9 cellular contexts compared by ENCODE assay signal in the genomic region with DNA sequence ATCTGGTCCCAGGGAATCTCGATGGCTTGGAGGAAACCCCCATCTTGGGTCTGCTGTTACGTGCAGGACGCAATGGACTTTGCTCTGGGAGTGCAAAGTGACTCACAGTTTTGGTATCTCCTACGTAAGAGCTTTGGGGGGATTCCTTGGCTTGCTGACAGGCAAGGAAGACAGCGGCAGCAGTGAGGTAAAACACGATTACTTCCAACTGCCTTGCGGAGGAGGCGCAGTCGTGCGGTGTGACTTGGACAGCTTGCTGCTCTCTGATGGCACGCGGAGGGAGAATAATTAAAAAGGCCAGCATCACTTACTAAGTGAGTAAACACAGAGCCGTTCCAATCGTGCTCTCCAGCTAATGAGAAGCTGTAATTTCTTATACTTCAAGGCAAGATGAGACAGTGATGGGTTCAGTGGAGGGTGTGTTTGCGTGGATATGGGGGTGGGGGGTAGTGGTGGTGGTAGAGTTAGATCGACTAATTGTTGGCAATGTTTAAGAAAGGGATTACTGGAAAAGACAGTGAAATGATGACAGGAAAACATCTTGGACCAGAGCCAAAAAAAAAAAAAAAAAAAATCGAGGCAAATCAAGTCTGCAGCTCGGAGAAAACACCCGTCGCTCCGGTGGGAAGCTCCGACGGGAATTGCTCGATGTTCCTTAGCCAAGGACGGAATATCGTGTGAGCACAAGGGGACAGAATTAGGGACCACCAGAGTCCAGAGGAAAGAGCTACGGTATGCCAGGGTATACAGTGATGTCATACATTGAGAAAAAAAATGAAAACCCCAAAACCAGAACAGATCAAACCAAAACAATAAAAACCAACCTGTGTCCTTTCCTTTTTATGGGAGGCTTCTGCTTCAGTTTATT.
DNase-seq lines count a peak whose midpoint lies in the region; ATAC-seq and TF ChIP-seq lines count a peak whose summit lies in the region.
"Had no signal": no experiment of that assay in that cellular context is flagged by ENCODE, and none has a peak within 500 bp of the region (broad histone marks: within the 10 kb centered on the region; RNA-seq: fewer than 3 reads in every experiment).

No MANE protein-coding gene starts in this region.

- TF ChIP-seq POLR2A in gastroesophageal sphincter (IDR thresholded peaks at IDR 0.05) = no peak

- no peak for TF ChIP-seq CTCF in Panc1 (IDR thresholded peaks at IDR 0.05)
- TF ChIP-seq CTCF in gastroesophageal sphincter (IDR thresholded peaks at IDR 0.05) = no peak
- TF ChIP-seq CTCF in psoas muscle (IDR thresholded peaks at IDR 0.05) = no peak
- no peak for TF ChIP-seq CTCF in RWPE1 (conservative IDR thresholded peaks at IDR 0.05; ENCODE audit: low read depth)

- TF ChIP-seq EP300 in gastroesophageal sphincter (IDR thresholded peaks at IDR 0.05) = no peak

- CTCF ChIA-PET in Panc1 (lab: Charles Lee) = interaction anchor here (0.6 kb wide), 1 partner anchor 185 kb away, joined by 5 read pairs; no protein-coding TSS in a partner anchor
- CTCF ChIA-PET in RWPE1 (lab: Yijun Ruan, JAX) = interaction anchor here (0.7 kb wide), 1 partner anchor 229 kb away, joined by 3 read pairs; no protein-coding TSS in a partner anchor

- H3K9me3 ChIP-seq in Panc1 (ENCODE audit: control insufficient read depth, insufficient read depth, low read depth, low read length) = no peaks in the 10 kb centered on the region
- H3K9me3 ChIP-seq in gastroesophageal sphincter = no peaks in the 10 kb centered on the region
- no peaks in the 10 kb centered on the region for H3K9me3 ChIP-seq in psoas muscle

- H3K36me3 ChIP-seq in Panc1 (ENCODE audit: control insufficient read depth, insufficient read depth, low read length) (no peaks in the 10 kb centered on the region), gastroesophageal sphincter (no peaks in the 10 kb centered on the region), psoas muscle (ENCODE audit: insufficient read depth in 1 of 2, low read depth in 1 of 2) (no peaks in the 10 kb centered on the region)

- no peaks in the 10 kb centered on the region for H3K4me1 ChIP-seq in Panc1 (ENCODE audit: control insufficient read depth, insufficient read depth, low read length)
- peaks cover 0 to 11% (median 3%) of the 10 kb centered on the region in 3 donors for H3K4me1 ChIP-seq in gastroesophageal sphincter
- H3K4me1 ChIP-seq in psoas muscle = no peaks in the 10 kb centered on the region

- POLR2A ChIA-PET in Panc1 (lab: Charles Lee) (no interaction called here), RWPE1 (lab: Yijun Ruan, JAX; ENCODE audit: low non-redundant PET) (no interaction called here)

- H3K27ac ChIP-seq in Panc1 (ENCODE audit: low read length) (no peak overlapping the region), gastroesophageal sphincter (peak overlapping the region in 1 of 4 donors; percentile 7), psoas muscle (no peak overlapping the region), RWPE1 (no peak overlapping the region)

- 0 out of 2 replicates have a peak, but pooled peaks have one; percentile 53 for ATAC-seq in Panc1
- ATAC-seq in gastroesophageal sphincter = peak; percentile 72
- ATAC-seq in psoas muscle = peak in 3 of 4 donors; percentile 45 to 59 (median 58)
- no peak for ATAC-seq in GM21786 (IDR thresholded peaks at IDR 0.05; ENCODE audit: unreplicated experiment)

- peak overlapping the region; percentile 31 to 48 for H3K4me3 ChIP-seq in Panc1 (ENCODE audit: low read depth in 2 of 2, low read length in 2 of 2)
- H3K4me3 ChIP-seq in gastroesophageal sphincter = peak overlapping the region in 1 of 2 donors; percentile 33
- H3K4me3 ChIP-seq in psoas muscle = peak overlapping the region; percentile 34

- no TSS peak for BruUV-seq in Panc1 (replicated peaks; lab: Mats Ljungman, UMichigan)

- peaks cover 15% of the 10 kb centered on the region for H3K27me3 ChIP-seq in Panc1 (ENCODE audit: control insufficient read depth, insufficient read depth, low read length)
- H3K27me3 ChIP-seq in gastroesophageal sphincter = peaks cover 27% of the 10 kb centered on the region
- H3K27me3 ChIP-seq in psoas muscle (ENCODE audit: insufficient read depth in 3 of 3, low read length in 2 of 3) = peaks cover 0 to 3% (median 0%) of the 10 kb centered on the region in 3 donors

- intact Hi-C loops in Panc1 (cut with micrococcal nuclease; ENCODE audit: unreplicated experiment) (no loop called here), psoas muscle (cut with DNase I) (no loop called here)

- in situ Hi-C loops in Panc1 (cut with HindIII; ENCODE audit: low pct_unique_long_range_greater_than_20kb, low sequenced_read_pairs) = no loop called here

- DNase-seq in DMS79 treated with DMSO at 0.1 percent for 48 hours (lab: John Stamatoyannopoulos, UW) = peak; percentile 41
- no peak for DNase-seq in Panc1 (ENCODE audit: low read depth, low spot score)
- DNase-seq in psoas muscle = peak in 1 of 2 donors; percentile 42
- DNase-seq in RWPE1 (ENCODE audit: low spot score) = no peak
- DNase-seq in GF-D8 (lab: John Stamatoyannopoulos, UW) = no peak
- no peak for DNase-seq in NCI-H1436 (lab: John Stamatoyannopoulos, UW)
- DNase-seq: T-helper 2 cell had no signal

- WGBS in gastroesophageal sphincter (ENCODE audit: low coverage in 1 of 2), 2 donors = 19 to 20% methylated on average over 24 to 27 of the region's 27 CpGs
- WGBS in psoas muscle, 3 donors = 11 to 23% (median 14%) methylated on average over 27 of the region's 27 CpGs
